ENCODE assay signal across 10 cellular contexts in genomic region chr11:120660024-120660565, GRCh38.
DNase-seq lines count a peak whose midpoint lies in the region; ATAC-seq and TF ChIP-seq lines count a peak whose summit lies in the region.
"Had no signal": no experiment of that assay in that cellular context is flagged by ENCODE, and none has a peak within 500 bp of the region (broad histone marks: within the 10 kb centered on the region; RNA-seq: fewer than 3 reads in every experiment).

No MANE protein-coding gene starts in this region.

- H3K36me3 ChIP-seq in GM06990 (ENCODE audit: control insufficient read depth, insufficient read depth, low read length) (no peaks in the 10 kb centered on the region), iPS DF 6.9 (ENCODE audit: control insufficient read depth, insufficient read depth, low read length) (no peaks in the 10 kb centered on the region)
- H3K36me3 ChIP-seq: lower lobe of right lung had no signal

- TF ChIP-seq CTCF in GM06990 (IDR thresholded peaks at IDR 0.05; ENCODE audit: insufficient read depth, low read length, poor library complexity, severe bottlenecking) (peak; percentile 87), LNCAP (IDR thresholded peaks at IDR 0.05) (peak; percentile 35; the same call in 1 of the 2 replicates)

- H3K27me3 ChIP-seq in GM06990 (replicated peaks; ENCODE audit: control insufficient read depth, insufficient read depth, low read length), result no peaks in the 10 kb centered on the region
- H3K27me3 ChIP-seq in iPS DF 6.9 (ENCODE audit: control insufficient read depth, insufficient read depth, low read length), result no peaks in the 10 kb centered on the region

- peak; percentile 41 for DNase-seq in GM06990 (ENCODE audit: extremely low read depth, insufficient read length)
- peak; percentile 1 for DNase-seq in activated T-cell treated with anti-CD3 and anti-CD28 coated beads for 24 hours (ENCODE audit: low read depth)
- DNase-seq in iPS DF 6.9 (ENCODE audit: low read depth, low spot score), result peak; percentile 43
- DNase-seq in NCI-H1436 (lab: John Stamatoyannopoulos, UW), result no peak
- DNase-seq in SW 1271 (lab: John Stamatoyannopoulos, UW), result no peak
- DNase-seq: lower lobe of right lung had no signal

- H3K4me3 ChIP-seq in GM06990 (replicated peaks; ENCODE audit: low read depth, low read length) (no peak overlapping the region), iPS DF 6.9 (ENCODE audit: low read length) (no peak overlapping the region)
- H3K4me3 ChIP-seq: lower lobe of right lung, SK-N-MC had no signal

- no peak for ATAC-seq in HG02623 (IDR thresholded peaks at IDR 0.05; ENCODE audit: unreplicated experiment)
- no peak for ATAC-seq in GM19328 (IDR thresholded peaks at IDR 0.05; ENCODE audit: unreplicated experiment)

- no peaks in the 10 kb centered on the region for H3K9me3 ChIP-seq in iPS DF 6.9 (ENCODE audit: control insufficient read depth, insufficient read depth, low read length)
- H3K9me3 ChIP-seq: lower lobe of right lung had no signal

- peaks cover 3% of the 10 kb centered on the region; the same call in 1 of the 2 replicates for H3K4me1 ChIP-seq in iPS DF 6.9 (ENCODE audit: control insufficient read depth, insufficient read depth, low read length)
- H3K4me1 ChIP-seq: lower lobe of right lung had no signal

- H3K27ac ChIP-seq in iPS DF 6.9 (ENCODE audit: low read length), result no peak overlapping the region
- H3K27ac ChIP-seq: lower lobe of right lung, SK-N-MC had no signal

- no CpG with 5 or more reads among the region's 17 CpGs for WGBS in iPS DF 6.9 (ENCODE audit: insufficient coverage, insufficient read length)

Comparison
In these comparisons a context has a peak if more than half of its experiments do, and no peak if none do; other contexts are left out.
1. DNase-seq: peak in GM06990 (single experiment), activated T-cell treated with anti-CD3 and anti-CD28 coated beads for 24 hours (single experiment) and iPS DF 6.9 (single experiment); none in NCI-H1436 (single experiment) and SW 1271 (0 of 2).